In the genomic region with DNA sequence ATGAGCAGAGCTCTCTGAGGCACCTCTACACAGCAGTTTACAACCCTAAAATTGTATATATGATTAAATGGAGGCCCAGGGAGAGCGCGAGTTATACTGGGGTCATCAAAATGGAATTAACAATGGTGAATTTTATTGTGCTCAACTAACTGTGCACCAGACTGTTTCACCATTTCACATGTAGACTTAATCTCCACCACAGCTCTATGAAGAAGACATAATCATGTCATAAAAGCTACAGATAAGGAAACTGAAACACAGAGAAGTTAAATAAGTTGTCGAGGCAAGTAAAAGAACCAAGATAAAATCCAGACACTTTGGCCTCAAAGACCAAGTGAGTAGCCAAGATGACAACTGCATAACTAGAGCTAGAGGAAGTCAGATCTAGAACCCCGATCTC, we compare ENCODE assay signal across 24 cellular contexts. TPM values are rescaled to one million over a fixed set of nuclear protein-coding genes. Genes with fewer than 3 reads are reported as not detected.
DNase-seq lines count a peak whose midpoint lies in the region; ATAC-seq, FAIRE-seq and TF ChIP-seq lines count a peak whose summit lies in the region.
"Had no signal": no experiment of that assay in that cellular context is flagged by ENCODE, and none has a peak within 500 bp of the region (broad histone marks: within the 10 kb centered on the region; RNA-seq: fewer than 3 reads in every experiment).

No MANE protein-coding gene starts in this region.

- H3K27me3 ChIP-seq in right cardiac atrium (ENCODE audit: control insufficient read depth, insufficient read depth) (no peaks in the 10 kb centered on the region), H1 (replicated peaks in 1 of 4; ENCODE audit: control insufficient read depth in 3 of 4, extremely low read depth in 1 of 4, insufficient read depth in 3 of 4, low read length in 3 of 4) (no peaks in the 10 kb centered on the region), psoas muscle (ENCODE audit: insufficient read depth in 3 of 3, low read length in 2 of 3) (no peaks in the 10 kb centered on the region)
- no peaks in the 10 kb centered on the region for H3K27me3 ChIP-seq in effector memory CD4-positive, alpha-beta T cell (replicated peaks; ENCODE audit: control insufficient read depth, insufficient read depth, low read length, poor library complexity, severe bottlenecking)
- H3K27me3 ChIP-seq: MG63 had no signal

- DNase-seq in right cardiac atrium: no peak
- no peak for DNase-seq in left ventricle myocardium superior
- no peak for DNase-seq in H1 (ENCODE audit: low read depth in 1 of 2, low spot score in 2 of 2)
- no peak for DNase-seq in psoas muscle
- no peak for DNase-seq in urothelium cell line (ENCODE audit: low spot score)
- no peak for DNase-seq in islet precursor cell
- DNase-seq in NCI-H446 (lab: John Stamatoyannopoulos, UW): no peak
- no peak for DNase-seq in effector memory CD4-positive, alpha-beta T cell
- DNase-seq: activated CD4-positive, alpha-beta T cell treated with anti-CD3 and anti-CD28 coated beads for 36 hours; C1 segment of cervical spinal cord; DMS 273 treated with DMSO at 0.1 percent for 48 hours; GDM1; MG63; midbrain; NCI-H1417 treated with DMSO at 0.1 percent for 48 hours; NCI-H524; nephron progenitor cell; stimulated activated CD4-positive, alpha-beta T cell treated with anti-CD3 and anti-CD28 coated beads, Interleukin-2, amount 100 ng/mL, for 48 hours; stimulated activated naive CD8-positive, alpha-beta T cell treated with anti-CD3 and anti-CD28 coated beads, Interleukin-15, Interleukin-2, amounts not matched to agents 100 U/mL and 50 U/mL, for 24 hours had no signal

- H3K79me2 ChIP-seq in H1 (ENCODE audit: control insufficient read depth in 1 of 2, insufficient read depth in 2 of 2, low read length in 2 of 2): no peaks in the 10 kb centered on the region

- no peaks in the 10 kb centered on the region for H3K9me3 ChIP-seq in right cardiac atrium (ENCODE audit: control insufficient read depth, low read length)
- H3K9me3 ChIP-seq in H1 (ENCODE audit: insufficient read depth in 2 of 2, low read depth in 1 of 2, low read length in 1 of 2): peaks cover 9 to 12% of the 10 kb centered on the region in 2 experiments; a peak in 3 of 4 replicates
- H3K9me3 ChIP-seq in psoas muscle: peaks cover 1% of the 10 kb centered on the region
- H3K9me3 ChIP-seq in effector memory CD4-positive, alpha-beta T cell (ENCODE audit: control insufficient read depth, low read length): no peaks in the 10 kb centered on the region

- H2AFZ ChIP-seq in H1 (ENCODE audit: low read length): no peak overlapping the region

- H3K4me2 ChIP-seq in H1 (ENCODE audit: insufficient read depth in 1 of 2, low read depth in 2 of 2, low read length in 2 of 2): no peak overlapping the region
- H3K4me2 ChIP-seq: smooth muscle cell had no signal

- H4K5ac ChIP-seq in H1 (ENCODE audit: insufficient read length, low read depth, low read length): no peak overlapping the region

- no peak overlapping the region for H3K23ac ChIP-seq in H1 (ENCODE audit: insufficient read length)

- H3K4me1 ChIP-seq in right cardiac atrium (ENCODE audit: control insufficient read depth, insufficient read depth, low read length) (peaks cover 29% of the 10 kb centered on the region), H1 (replicated peaks in 1 of 4; ENCODE audit: control insufficient read depth in 3 of 4, insufficient read depth in 4 of 4, low read length in 3 of 4) (peaks cover 4 to 11% (median 6%) of the 10 kb centered on the region in 4 experiments; a peak in 5 of 7 replicates), psoas muscle (peaks cover 12% of the 10 kb centered on the region)
- H3K4me1 ChIP-seq in effector memory CD4-positive, alpha-beta T cell (ENCODE audit: control insufficient read depth, insufficient read depth, low read length, poor library complexity, severe bottlenecking): no peaks in the 10 kb centered on the region

- no peak overlapping the region for H3K14ac ChIP-seq in H1 (ENCODE audit: insufficient read length)

- TF ChIP-seq POLR2A in H1 (IDR thresholded peaks at IDR 0.05; ENCODE audit: control extremely low read depth in 1 of 2, low read depth in 2 of 2, low read length in 2 of 2): no peak

- ATAC-seq in right cardiac atrium (no peak), left ventricle myocardium superior (no peak), psoas muscle (no peak)
- ATAC-seq: activated CD4-positive, alpha-beta T cell treated with anti-CD3 and anti-CD28 coated beads for 36 hours; activated naive CD4-positive, alpha-beta T cell treated with anti-CD3 and anti-CD28 coated beads, Interleukin-2, amount 50 U/mL, for 72 hours; HepG2; stimulated activated naive CD8-positive, alpha-beta T cell treated with anti-CD3 and anti-CD28 coated beads, Interleukin-15, Interleukin-2, amounts not matched to agents 100 U/mL and 50 U/mL, for 24 hours had no signal

- intact Hi-C loops in right cardiac atrium (cut with DNase I) (no loop called here), left ventricle myocardium superior (cut with micrococcal nuclease) (no loop called here), psoas muscle (cut with DNase I) (no loop called here)

- no peak overlapping the region for H4K91ac ChIP-seq in H1 (replicated peaks; ENCODE audit: insufficient read length, low read length)

- no peak overlapping the region for H3K9ac ChIP-seq in H1 (replicated peaks in 1 of 4; ENCODE audit: extremely low read depth in 1 of 4, low read depth in 3 of 4, low read length in 3 of 4)

- WGBS in right cardiac atrium: 70% methylated on average over 4 of the region's 4 CpGs
- WGBS in H1 (ENCODE audit: extremely low coverage in 1 of 2, insufficient coverage in 1 of 2, insufficient read length in 1 of 2, insufficient replicate concordance in 2 of 2, low coverage in 1 of 2, low lambda C conversion rate in 2 of 2, missing lambda C conversion rate in 1 of 2), 2 experiments: 98% methylated on average over 4 of the region's 4 CpGs; no CpG with 5 or more reads in 1 of the 2 experiments
- 90 to 92% (median 92%) methylated on average over 4 of the region's 4 CpGs for WGBS in psoas muscle, 3 donors

- no peak for TF ChIP-seq RAD21 in H1 (IDR thresholded peaks at IDR 0.05 in 1 of 2, conservative IDR thresholded peaks at IDR 0.05 in 1 of 2; ENCODE audit: low read depth in 2 of 2, low read length in 2 of 2)

- H3K4ac ChIP-seq in H1 (replicated peaks; ENCODE audit: insufficient read length, low read depth, low read length): no peak overlapping the region

- TF ChIP-seq EP300 in H1 (IDR thresholded peaks at IDR 0.05; ENCODE audit: borderline replicate concordance in 1 of 2, low read depth in 2 of 2, low read length in 2 of 2): no peak

- H2AK5ac ChIP-seq in H1 (ENCODE audit: low read depth, low read length): no peak overlapping the region

- FAIRE-seq in H1 (lab: Jason Lieb, UNC): no peak
- no peak for FAIRE-seq in urothelium cell line (lab: Jason Lieb, UNC)
- FAIRE-seq: endometrium, HepG2, TTC549 had no signal

- no peak overlapping the region for H2BK20ac ChIP-seq in H1 (ENCODE audit: low read length)

- H3K4me3 ChIP-seq in right cardiac atrium (ENCODE audit: low read length) (no peak overlapping the region), H1 (ENCODE audit: extremely low read depth in 1 of 4, insufficient read depth in 2 of 4, low read depth in 3 of 4, low read length in 4 of 4) (no peak overlapping the region), psoas muscle (no peak overlapping the region)
- H3K4me3 ChIP-seq in effector memory CD4-positive, alpha-beta T cell (ENCODE audit: insufficient read depth, low read depth, low read length, poor library complexity, severe bottlenecking): no peak overlapping the region
- H3K4me3 ChIP-seq: MG63, smooth muscle cell had no signal

- H3K23me2 ChIP-seq in H1 (ENCODE audit: low read depth, low read length): no peaks in the 10 kb centered on the region

- H3K36me3 ChIP-seq in H1 (ENCODE audit: control insufficient read depth in 2 of 4, insufficient read depth in 4 of 4, low read length in 3 of 4): no peaks in the 10 kb centered on the region
- no peaks in the 10 kb centered on the region for H3K36me3 ChIP-seq in psoas muscle (ENCODE audit: insufficient read depth in 1 of 2, low read depth in 1 of 2)
- H3K36me3 ChIP-seq in effector memory CD4-positive, alpha-beta T cell (ENCODE audit: control insufficient read depth, insufficient read depth, low read length): no peaks in the 10 kb centered on the region
- H3K36me3 ChIP-seq: MG63 had no signal

- H2BK120ac ChIP-seq in H1 (replicated peaks; ENCODE audit: low read depth, low read length): no peak overlapping the region

- no peak overlapping the region for H4K8ac ChIP-seq in H1 (ENCODE audit: extremely low read depth, insufficient read depth, low read length)

- no peak overlapping the region for H3K18ac ChIP-seq in H1 (ENCODE audit: extremely low read depth, low read length)

- no peaks in the 10 kb centered on the region for H3K79me1 ChIP-seq in H1 (ENCODE audit: low read depth, low read length)

- no peak for TF ChIP-seq CTCF in H1 (IDR thresholded peaks at IDR 0.05; ENCODE audit: control extremely low read depth in 1 of 3, insufficient read depth in 1 of 3, low read depth in 1 of 3, low read length in 3 of 3)
- no peak for TF ChIP-seq CTCF in psoas muscle (IDR thresholded peaks at IDR 0.05)

- H3K56ac ChIP-seq in H1 (replicated peaks; ENCODE audit: insufficient read length, low read depth, low read length): no peak overlapping the region

- POLR2A ChIA-PET in H1 (lab: Charles Lee; ENCODE audit: partially characterized antibody): no interaction called here

- CTCF ChIA-PET in H1 (lab: Charles Lee; ENCODE audit: partially characterized antibody): interaction anchor here (1.2 kb wide), 1 partner anchor 12 kb away, joined by 3 read pairs; no protein-coding TSS in a partner anchor

- H3K27ac ChIP-seq in right cardiac atrium (ENCODE audit: low read length): peak overlapping the region; percentile 76
- no peak overlapping the region for H3K27ac ChIP-seq in H1 (ENCODE audit: low read depth, low read length)
- peak overlapping the region; percentile 25 for H3K27ac ChIP-seq in psoas muscle
- no peak overlapping the region for H3K27ac ChIP-seq in effector memory CD4-positive, alpha-beta T cell (ENCODE audit: insufficient read depth, low read length, poor library complexity, severe bottlenecking)

- H2BK12ac ChIP-seq in H1 (ENCODE audit: low read depth, low read length): no peak overlapping the region

- no peaks in the 10 kb centered on the region for H4K20me1 ChIP-seq in H1 (replicated peaks in 1 of 2; ENCODE audit: control insufficient read depth in 1 of 2, insufficient read depth in 2 of 2, low read length in 2 of 2)

- H2BK15ac ChIP-seq in H1 (ENCODE audit: low read length): 0 out of 2 replicates have a peak overlapping the region, but pooled peaks have one; percentile 13

- no peak overlapping the region for H2BK5ac ChIP-seq in H1 (ENCODE audit: low read depth, low read length)

RNA-seq across cellular contexts. Expression of gene SH3TC2, which starts 1.5 kb away (rescaled TPM):
- total RNA-seq in right cardiac atrium (10 to 100 TPM in 3 of 4 donors, 1 to 10 TPM in 1; 6.7 to 17.9 (median 14.7) TPM), left ventricle myocardium superior (15.7 TPM), psoas muscle (1 to 10 TPM in 2 of 4 donors, under 1 TPM in 2; 0.34 to 1.9 (median 1.0) TPM)
- polyA plus RNA-seq in right cardiac atrium (4.9 TPM), H1 (2011; rRNA removed) (0.11 and 0.27 TPM in 2 replicates), psoas muscle (under 1 TPM; 0.18 to 0.60 (median 0.44) TPM)
- 0.77 and 0.80 TPM in 2 replicates for total RNA-seq in H1 (2021; fragmentation: NEBNext Ultra II Directional; extraction: Animal tissue kit (Norgen Biotek cat#: 25700))
- 0.10 TPM for polyA plus RNA-seq in H1 (2011; cell fraction: cytosol; rRNA removed)
- polyA plus RNA-seq in H1 (2011; cell fraction: nucleus; rRNA removed): 0.10 TPM
- polyA plus RNA-seq in H1 (2012, experiment 1 of 2): 0.04 to 0.39 TPM (median 0.14 TPM) in 4 replicates
- 0.10 TPM for polyA plus RNA-seq in H1 (2012, experiment 2 of 2)
- polyA plus RNA-seq in H1 (2013, experiment 1 of 2): 0.28 TPM
- polyA plus RNA-seq in H1 (2013, experiment 2 of 2): 0.24 TPM
- polyA minus RNA-seq in H1 (2011; rRNA and poly(A)+ RNA removed): 0.16 and 0.49 TPM in 2 replicates
- polyA minus RNA-seq in H1 (2011; cell fraction: cytosol; rRNA and poly(A)+ RNA removed): not detected
- 0.40 TPM for polyA minus RNA-seq in H1 (2011; cell fraction: nucleus; rRNA and poly(A)+ RNA removed)
- total RNA-seq: activated CD4-positive, alpha-beta T cell treated with anti-CD3 and anti-CD28 coated beads for 36 hours; activated naive CD4-positive, alpha-beta T cell treated with anti-CD3 and anti-CD28 coated beads, Interleukin-2, amount 50 U/mL, for 72 hours had no signal

Comparison
In these comparisons a context has a peak if more than half of its experiments do, and no peak if none do; other contexts are left out.
1. H3K27ac ChIP-seq: peak in right cardiac atrium (single experiment) and psoas muscle (single experiment); none in H1 (single experiment) and effector memory CD4-positive, alpha-beta T cell (single experiment).